In genomic region chr16:66551788-66552287, GRCh38 we compare ENCODE assay signal across 1 cellular context.
TF ChIP-seq lines count a peak whose summit lies in the region.

No MANE protein-coding gene starts in this region.

TF ChIP-seq in A549, 52 proteins besides CTCF, POLR2A, EP300 and RAD21:
- no peak for TF ChIP-seq POLR2AphosphoS2 (conservative IDR thresholded peaks at IDR 0.05; ENCODE audit: low read length)
- 0 out of 2 replicates have a peak, but pooled peaks have one; percentile 28 for TF ChIP-seq RARB (CRISPR knock-in tag; IDR thresholded peaks at IDR 0.05)
